In genomic region chr7:3914385-3914784, GRCh38 we compare ENCODE assay signal across 19 cellular contexts.
DNase-seq lines count a peak whose midpoint lies in the region; ATAC-seq, FAIRE-seq and TF ChIP-seq lines count a peak whose summit lies in the region.
"Had no signal": no experiment of that assay in that cellular context is flagged by ENCODE, and none has a peak within 500 bp of the region (broad histone marks: within the 10 kb centered on the region; RNA-seq: fewer than 3 reads in every experiment).

No MANE protein-coding gene starts in this region.

- no peaks in the 10 kb centered on the region for H4K20me1 ChIP-seq in mammary epithelial cell (ENCODE audit: insufficient read depth, low read length)

- peaks cover 10% of the 10 kb centered on the region for H3K36me3 Mint-ChIP-seq in MCF 10A (ENCODE audit: insufficient read depth, unreplicated experiment)
- H3K36me3 Mint-ChIP-seq in osteocyte (ENCODE audit: unreplicated experiment) = no peaks in the 10 kb centered on the region
- H3K36me3 Mint-ChIP-seq in stimulated activated effector memory CD8-positive, alpha-beta T cell treated with anti-CD3 and anti-CD28 coated beads, Interleukin-12 subunit alpha, Interleukin-12 subunit beta, amount 100 ng/mL, for 72 hours = no peaks in the 10 kb centered on the region
- H3K36me3 Mint-ChIP-seq: CD8-positive, alpha-beta memory T cell had no signal

- no peak overlapping the region for H3K4me3 Mint-ChIP-seq in MCF 10A (ENCODE audit: unreplicated experiment)
- no peak overlapping the region for H3K4me3 Mint-ChIP-seq in osteocyte (ENCODE audit: unreplicated experiment)
- no peak overlapping the region for H3K4me3 Mint-ChIP-seq in stimulated activated effector memory CD8-positive, alpha-beta T cell treated with anti-CD3 and anti-CD28 coated beads, Interleukin-12 subunit alpha, Interleukin-12 subunit beta, amount 100 ng/mL, for 72 hours
- H3K4me3 Mint-ChIP-seq: CD8-positive, alpha-beta memory T cell; HFFc6 had no signal

- H3K9ac ChIP-seq in mammary epithelial cell (ENCODE audit: insufficient read depth, low read length) (no peak overlapping the region), kidney (ENCODE audit: low read length in 2 of 2) (no peak overlapping the region)
- H3K9ac ChIP-seq: KMS-11 had no signal

- H3K9me3 ChIP-seq in mammary epithelial cell (replicated peaks; ENCODE audit: insufficient read depth, low read length) (peaks cover 19% of the 10 kb centered on the region), left lung (no peaks in the 10 kb centered on the region), kidney (ENCODE audit: control insufficient read depth in 1 of 2, low read length in 2 of 2) (no peaks in the 10 kb centered on the region)
- H3K9me3 ChIP-seq: BE2C had no signal

- peak; percentile 20 for DNase-seq in MCF 10A (ENCODE audit: unreplicated experiment)
- DNase-seq in mammary epithelial cell = no peak
- DNase-seq in SKM-1 treated with dmso at 0.1 percent for 144 hours (lab: John Stamatoyannopoulos, UW; ENCODE audit: unreplicated experiment) = peak; percentile 85
- DNase-seq in left lung = no peak
- DNase-seq in osteocyte (ENCODE audit: extremely low spot score, unreplicated experiment) = no peak
- DNase-seq in DMS 273 treated with DMSO at 0.1 percent for 48 hours (lab: John Stamatoyannopoulos, UW) = no peak
- DNase-seq in kidney = no peak
- no peak for DNase-seq in stimulated activated effector memory CD8-positive, alpha-beta T cell treated with anti-CD3 and anti-CD28 coated beads, Interleukin-12 subunit alpha, Interleukin-12 subunit beta, amount 100 ng/mL, for 72 hours (ENCODE audit: low spot score in 2 of 2)
- DNase-seq: 8988T; BE2C; CD8-positive, alpha-beta memory T cell; DMS79 treated with DMSO at 0.1 percent for 48 hours; HFFc6; NCI-H187 treated with DMSO at 0.1 percent for 48 hours; NCI-H446 treated with DMSO at 0.1 percent for 48 hours; Right ventricle myocardium superior had no signal

- H3K27me3 Mint-ChIP-seq in MCF 10A (ENCODE audit: insufficient read depth, unreplicated experiment) (no peaks in the 10 kb centered on the region), osteocyte (ENCODE audit: unreplicated experiment) (no peaks in the 10 kb centered on the region)

- dilution Hi-C loops in mammary epithelial cell (cut with HindIII; ENCODE audit: low sequenced_read_pairs) = no loop called here

- intact Hi-C loops in MCF 10A (cut with micrococcal nuclease) = no loop called here
- intact Hi-C loops in mammary epithelial cell (cut with micrococcal nuclease) = no loop called here
- intact Hi-C loops in left lung (cut with DNase I) = no loop called here
- intact Hi-C loops in kidney (cut with DNase I) = no loop called here

- H2AFZ ChIP-seq in mammary epithelial cell (ENCODE audit: low read depth, low read length) = no peak overlapping the region

- CTCF ChIA-PET in MCF 10A (lab: Yijun Ruan, JAX) = interaction anchor here (1.4 kb wide), 1 partner anchor 16 kb away, joined by 4 read pairs; no protein-coding TSS in a partner anchor
- CTCF ChIA-PET in mammary epithelial cell (lab: Charles Lee; ENCODE audit: low non-redundant PET) = no interaction called here

- 67% methylated on average over 4 of the region's 4 CpGs for WGBS in mammary epithelial cell (ENCODE audit: low coverage, missing lambda C conversion rate)

- H3K4me2 ChIP-seq in mammary epithelial cell (ENCODE audit: insufficient read depth, low read depth, low read length) = no peak overlapping the region
- H3K4me2 ChIP-seq: KMS-11 had no signal

- POLR2A ChIA-PET in MCF 10A (lab: Yijun Ruan, JAX) = no interaction called here

- no peak overlapping the region for H3K4me3 ChIP-seq in mammary epithelial cell (replicated peaks in 1 of 3; ENCODE audit: insufficient read depth in 1 of 3, low read depth in 2 of 3, low read length in 3 of 3)
- H3K4me3 ChIP-seq in left lung = no peak overlapping the region
- H3K4me3 ChIP-seq in kidney (ENCODE audit: low read length in 2 of 2) = no peak overlapping the region

- H3K4me1 ChIP-seq in mammary epithelial cell (ENCODE audit: insufficient read depth, low read length) = no peaks in the 10 kb centered on the region
- peaks cover 4 to 6% of the 10 kb centered on the region in 2 donors for H3K4me1 ChIP-seq in left lung
- H3K4me1 ChIP-seq in kidney (ENCODE audit: control insufficient read depth in 1 of 2, insufficient read depth in 1 of 2, low read depth in 1 of 2, low read length in 2 of 2) = no peaks in the 10 kb centered on the region
- H3K4me1 ChIP-seq: BE2C had no signal

- ATAC-seq in left lung = peak; percentile 40
- ATAC-seq in stimulated activated effector memory CD8-positive, alpha-beta T cell treated with anti-CD3 and anti-CD28 coated beads, Interleukin-12 subunit alpha, Interleukin-12 subunit beta, amount 100 ng/mL, for 72 hours = no peak

- TF ChIP-seq CTCF in MCF 10A (IDR thresholded peaks at IDR 0.05; ENCODE audit: unreplicated experiment) (no peak), mammary epithelial cell (conservative IDR thresholded peaks at IDR 0.05 in 1 of 2, IDR thresholded peaks at IDR 0.05 in 1 of 2; ENCODE audit: extremely low read depth in 1 of 2, insufficient read depth in 1 of 2, low read depth in 1 of 2, low read length in 2 of 2) (no peak), left lung (IDR thresholded peaks at IDR 0.05) (no peak), osteocyte (IDR thresholded peaks at IDR 0.05) (no peak), kidney (IDR thresholded peaks at IDR 0.05; ENCODE audit: borderline replicate concordance, extremely low read depth, insufficient read depth) (no peak)

- H3K27ac ChIP-seq in mammary epithelial cell (ENCODE audit: insufficient read depth, low read depth, low read length) = no peak overlapping the region
- peak overlapping the region in 1 of 2 donors; percentile 41 for H3K27ac ChIP-seq in left lung
- H3K27ac ChIP-seq in kidney (ENCODE audit: low read depth in 2 of 2, low read length in 2 of 2) = no peak overlapping the region
- H3K27ac ChIP-seq: KMS-11 had no signal

- peaks cover 5% of the 10 kb centered on the region for H3K9me3 Mint-ChIP-seq in MCF 10A (ENCODE audit: unreplicated experiment)
- no peaks in the 10 kb centered on the region for H3K9me3 Mint-ChIP-seq in osteocyte (ENCODE audit: unreplicated experiment)
- no peaks in the 10 kb centered on the region for H3K9me3 Mint-ChIP-seq in stimulated activated effector memory CD8-positive, alpha-beta T cell treated with anti-CD3 and anti-CD28 coated beads, Interleukin-12 subunit alpha, Interleukin-12 subunit beta, amount 100 ng/mL, for 72 hours
- H3K9me3 Mint-ChIP-seq: CD8-positive, alpha-beta memory T cell had no signal

- BruUV-seq in MCF 10A (replicated peaks; lab: Mats Ljungman, UMichigan) (no TSS peak), mammary epithelial cell (replicated peaks; lab: Mats Ljungman, UMichigan) (no TSS peak)

- H3K36me3 ChIP-seq in mammary epithelial cell (ENCODE audit: insufficient read depth, low read length) (no peaks in the 10 kb centered on the region), left lung (no peaks in the 10 kb centered on the region), kidney (ENCODE audit: control insufficient read depth in 1 of 2, insufficient read depth in 2 of 2, low read length in 2 of 2) (no peaks in the 10 kb centered on the region)
- H3K36me3 ChIP-seq: BE2C had no signal

- H3K27me3 ChIP-seq in mammary epithelial cell (ENCODE audit: insufficient read depth, low read length) = no peaks in the 10 kb centered on the region
- H3K27me3 ChIP-seq in left lung = no peaks in the 10 kb centered on the region
- H3K27me3 ChIP-seq: BE2C had no signal

- peaks cover 30% of the 10 kb centered on the region for H3K4me1 Mint-ChIP-seq in MCF 10A (ENCODE audit: insufficient read depth, unreplicated experiment)
- peaks cover 11% of the 10 kb centered on the region for H3K4me1 Mint-ChIP-seq in osteocyte (ENCODE audit: unreplicated experiment)
- H3K4me1 Mint-ChIP-seq in stimulated activated effector memory CD8-positive, alpha-beta T cell treated with anti-CD3 and anti-CD28 coated beads, Interleukin-12 subunit alpha, Interleukin-12 subunit beta, amount 100 ng/mL, for 72 hours = peaks cover 10% of the 10 kb centered on the region

- no peak for FAIRE-seq in kidney (lab: Jason Lieb, UNC)
- FAIRE-seq: D721Med, RCC 7860 had no signal

- H3K27ac Mint-ChIP-seq in MCF 10A (ENCODE audit: low read depth, unreplicated experiment) = no peak overlapping the region
- H3K27ac Mint-ChIP-seq in osteocyte (ENCODE audit: unreplicated experiment) = no peak overlapping the region
- H3K27ac Mint-ChIP-seq in stimulated activated effector memory CD8-positive, alpha-beta T cell treated with anti-CD3 and anti-CD28 coated beads, Interleukin-12 subunit alpha, Interleukin-12 subunit beta, amount 100 ng/mL, for 72 hours = no peak overlapping the region
- H3K27ac Mint-ChIP-seq: CD8-positive, alpha-beta memory T cell; HFFc6 had no signal

- in situ Hi-C loops in mammary epithelial cell (cut with MboI; ENCODE audit: low sequenced_read_pairs in 2 of 2) = loop anchor here in 1 of 2 donors (25.0 kb wide), 1 partner anchor 573 kb away; no protein-coding TSS in a partner anchor

- no peaks in the 10 kb centered on the region for H3K79me2 ChIP-seq in mammary epithelial cell (ENCODE audit: insufficient read depth, low read length)

Comparison
In these comparisons a context has a peak if more than half of its experiments do, and no peak if none do; other contexts are left out.
1. DNase-seq: peak in MCF 10A (single experiment) and SKM-1 treated with dmso at 0.1 percent for 144 hours (single experiment); none in mammary epithelial cell (single experiment), left lung (0 of 2), osteocyte (single experiment), DMS 273 treated with DMSO at 0.1 percent for 48 hours (single experiment), kidney (single experiment) and stimulated activated effector memory CD8-positive, alpha-beta T cell treated with anti-CD3 and anti-CD28 coated beads, Interleukin-12 subunit alpha, Interleukin-12 subunit beta, amount 100 ng/mL, for 72 hours (0 of 2).